In the genomic region with DNA sequence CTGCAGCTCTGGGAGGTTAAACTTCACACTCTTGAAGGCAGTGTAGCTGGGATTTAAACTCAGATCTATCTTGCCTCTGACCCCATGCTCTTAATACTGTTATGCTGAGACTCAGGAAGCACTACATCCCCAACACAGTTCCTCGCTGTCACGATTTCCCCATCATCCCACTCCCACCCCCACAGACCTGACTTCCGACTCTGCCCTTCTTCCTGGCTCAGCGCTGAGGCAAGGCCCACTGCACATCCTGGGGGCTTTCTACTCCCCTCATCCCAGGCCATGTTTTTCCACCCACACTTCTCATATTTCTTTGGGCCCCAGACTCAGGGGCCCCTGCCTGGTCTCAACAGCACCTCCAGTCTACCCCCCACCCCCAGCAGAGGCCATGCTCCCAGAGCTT, we compare ENCODE assay signal across 17 cellular contexts. TPM values are rescaled to one million over a fixed set of nuclear protein-coding genes. Genes with fewer than 3 reads are reported as not detected.
DNase-seq lines count a peak whose midpoint lies in the region; ATAC-seq and TF ChIP-seq lines count a peak whose summit lies in the region.
"Had no signal": no experiment of that assay in that cellular context is flagged by ENCODE, and none has a peak within 500 bp of the region (broad histone marks: within the 10 kb centered on the region; RNA-seq: fewer than 3 reads in every experiment).

No MANE protein-coding gene starts in this region.

- no peak for ATAC-seq in activated T-cell treated with anti-CD3 and anti-CD28 coated beads, Interleukin-2, amount 50 U/mL, for 72 hours (replicated peaks in 1 of 2)
- no peak for ATAC-seq in HG02938 (IDR thresholded peaks at IDR 0.05; ENCODE audit: unreplicated experiment)
- ATAC-seq: T-cell had no signal

- intact Hi-C loops in ascending aorta (cut with DNase I) (no loop called here), thyroid gland (cut with DNase I) (loop anchor here (10.0 kb wide), 1 partner anchor 56 kb away; a partner anchor contains a TSS)

- peaks cover 52 to 76% of the 10 kb centered on the region in 2 donors for H3K36me3 ChIP-seq in ascending aorta
- H3K36me3 ChIP-seq in thyroid gland: peaks cover 0 to 1% of the 10 kb centered on the region in 2 donors
- H3K36me3 ChIP-seq: pancreas had no signal

- no peak for TF ChIP-seq CTCF in ascending aorta (IDR thresholded peaks at IDR 0.05)
- no peak for TF ChIP-seq CTCF in nephron (IDR thresholded peaks at IDR 0.05; ENCODE audit: unreplicated experiment in 3 of 3)
- TF ChIP-seq CTCF in thyroid gland (IDR thresholded peaks at IDR 0.05): no peak

- 76 to 87% methylated on average over 4 of the region's 4 CpGs for WGBS in thyroid gland, 2 donors

- no peak overlapping the region for H3K4me3 ChIP-seq in ascending aorta
- H3K4me3 ChIP-seq in thyroid gland (replicated peaks in 1 of 3): no peak overlapping the region
- H3K4me3 ChIP-seq: heart left ventricle, pancreas had no signal

- DNase-seq in activated T-cell treated with anti-CD3 and anti-CD28 coated beads, Interleukin-2, amount 50 U/mL, for 24 hours: no peak
- no peak for DNase-seq in activated T-cell treated with anti-CD3 and anti-CD28 coated beads, Interleukin-2, amount 50 U/mL, for 72 hours
- DNase-seq in ascending aorta (ENCODE audit: low spot score in 2 of 2) (no peak), thyroid gland (no peak), T-helper 1 cell (no peak), NCI-H1417 (lab: John Stamatoyannopoulos, UW) (no peak)
- DNase-seq: activated naive CD4-positive, alpha-beta T cell; NCI-H1048; NCI-H2171 treated with DMSO at 0.1 percent for 48 hours; stimulated activated CD4-positive, alpha-beta T cell treated with anti-CD3 and anti-CD28 coated beads, Interleukin-4, amount 100 ng/mL, for 4 hours; T-cell had no signal

- no peak for TF ChIP-seq POLR2A in thyroid gland (IDR thresholded peaks at IDR 0.05)

- no peaks in the 10 kb centered on the region for H3K27me3 Mint-ChIP-seq in activated T-cell treated with anti-CD3 and anti-CD28 coated beads, Interleukin-2, amount 50 U/mL, for 24 hours
- H3K27me3 Mint-ChIP-seq in activated T-cell treated with anti-CD3 and anti-CD28 coated beads, Interleukin-2, amount 50 U/mL, for 72 hours (ENCODE audit: low read depth): no peaks in the 10 kb centered on the region
- peaks cover 8% of the 10 kb centered on the region for H3K27me3 Mint-ChIP-seq in nephron (ENCODE audit: low read depth)
- H3K27me3 Mint-ChIP-seq: brain, T-cell had no signal

- H3K36me3 Mint-ChIP-seq in activated T-cell treated with anti-CD3 and anti-CD28 coated beads, Interleukin-2, amount 50 U/mL, for 24 hours (ENCODE audit: low read depth): peaks cover 68% of the 10 kb centered on the region
- no peaks in the 10 kb centered on the region for H3K36me3 Mint-ChIP-seq in activated T-cell treated with anti-CD3 and anti-CD28 coated beads, Interleukin-2, amount 50 U/mL, for 72 hours (ENCODE audit: insufficient read depth in 2 of 2)
- peaks cover 11% of the 10 kb centered on the region for H3K36me3 Mint-ChIP-seq in nephron (ENCODE audit: low read depth)

- no peaks in the 10 kb centered on the region for H3K9me3 Mint-ChIP-seq in activated T-cell treated with anti-CD3 and anti-CD28 coated beads, Interleukin-2, amount 50 U/mL, for 24 hours
- no peaks in the 10 kb centered on the region for H3K9me3 Mint-ChIP-seq in activated T-cell treated with anti-CD3 and anti-CD28 coated beads, Interleukin-2, amount 50 U/mL, for 72 hours
- no peaks in the 10 kb centered on the region for H3K9me3 Mint-ChIP-seq in nephron
- H3K9me3 Mint-ChIP-seq: brain, T-cell, WTC11 had no signal

- H3K9me3 ChIP-seq in ascending aorta (no peaks in the 10 kb centered on the region), thyroid gland (no peaks in the 10 kb centered on the region)
- H3K9me3 ChIP-seq: heart left ventricle, pancreas had no signal

- H3K27ac Mint-ChIP-seq in activated T-cell treated with anti-CD3 and anti-CD28 coated beads, Interleukin-2, amount 50 U/mL, for 24 hours: peak overlapping the region; percentile 65
- no peak overlapping the region for H3K27ac Mint-ChIP-seq in activated T-cell treated with anti-CD3 and anti-CD28 coated beads, Interleukin-2, amount 50 U/mL, for 72 hours
- H3K27ac Mint-ChIP-seq in nephron: peak overlapping the region; percentile 46 to 74 (median 67)
- H3K27ac Mint-ChIP-seq: WTC11 had no signal

- H3K27ac ChIP-seq in ascending aorta (peak overlapping the region; percentile 86 to 90), thyroid gland (peak overlapping the region; percentile 81 to 92 (median 84))

- H3K4me1 ChIP-seq in ascending aorta (peaks cover 0 to 24% of the 10 kb centered on the region in 2 donors), thyroid gland (peaks cover 23 to 42% of the 10 kb centered on the region in 2 donors)

- H3K27me3 ChIP-seq in ascending aorta (no peaks in the 10 kb centered on the region), thyroid gland (no peaks in the 10 kb centered on the region)
- H3K27me3 ChIP-seq: heart left ventricle, pancreas had no signal

- no peaks in the 10 kb centered on the region for H3K4me1 Mint-ChIP-seq in activated T-cell treated with anti-CD3 and anti-CD28 coated beads, Interleukin-2, amount 50 U/mL, for 24 hours (ENCODE audit: low read depth)
- H3K4me1 Mint-ChIP-seq in activated T-cell treated with anti-CD3 and anti-CD28 coated beads, Interleukin-2, amount 50 U/mL, for 72 hours (ENCODE audit: low read depth): no peaks in the 10 kb centered on the region
- H3K4me1 Mint-ChIP-seq in nephron: peaks cover 12% of the 10 kb centered on the region
- H3K4me1 Mint-ChIP-seq: brain, T-cell, WTC11 had no signal

- H3K4me3 Mint-ChIP-seq in activated T-cell treated with anti-CD3 and anti-CD28 coated beads, Interleukin-2, amount 50 U/mL, for 24 hours: no peak overlapping the region
- H3K4me3 Mint-ChIP-seq in activated T-cell treated with anti-CD3 and anti-CD28 coated beads, Interleukin-2, amount 50 U/mL, for 72 hours: no peak overlapping the region
- H3K4me3 Mint-ChIP-seq in nephron: no peak overlapping the region
- H3K4me3 Mint-ChIP-seq: brain, T-cell, WTC11 had no signal

RNA-seq across cellular contexts. Expression of a gene that starts 7.6 kb away (rescaled TPM):
- total RNA-seq in activated T-cell treated with anti-CD3 and anti-CD28 coated beads, Interleukin-2, amount 50 U/mL, for 72 hours: 100 to 1,000 TPM; 120 to 127 TPM
- total RNA-seq in ascending aorta (130 TPM), thyroid gland (10 to 100 TPM; 12.1 to 31.0 (median 25.0) TPM)

RNA-seq across cellular contexts. Expression of a gene that starts 33.6 kb away (rescaled TPM):
- total RNA-seq in activated T-cell treated with anti-CD3 and anti-CD28 coated beads, Interleukin-2, amount 50 U/mL, for 72 hours: 10 to 100 TPM; 72.0 to 81.3 TPM
- total RNA-seq in ascending aorta (106 TPM), thyroid gland (100 to 1,000 TPM in 2 of 4 donors, 10 to 100 TPM in 2; 67.2 to 199 (median 108) TPM)

RNA-seq across cellular contexts. Expression of a gene that starts 37.2 kb away (rescaled TPM):
- 10 to 100 TPM; 22.5 to 23.5 TPM for total RNA-seq in activated T-cell treated with anti-CD3 and anti-CD28 coated beads, Interleukin-2, amount 50 U/mL, for 72 hours
- 24.5 TPM for total RNA-seq in ascending aorta
- 10 to 100 TPM; 14.1 to 57.3 (median 28.9) TPM for total RNA-seq in thyroid gland

RNA-seq across cellular contexts. Expression of a gene that starts 55.3 kb away (rescaled TPM):
- 10 to 100 TPM; 25.0 to 30.3 TPM for total RNA-seq in activated T-cell treated with anti-CD3 and anti-CD28 coated beads, Interleukin-2, amount 50 U/mL, for 72 hours
- total RNA-seq in ascending aorta: 60.3 TPM
- 10 to 100 TPM; 21.2 to 27.4 (median 22.3) TPM for total RNA-seq in thyroid gland
